In the genomic region with DNA sequence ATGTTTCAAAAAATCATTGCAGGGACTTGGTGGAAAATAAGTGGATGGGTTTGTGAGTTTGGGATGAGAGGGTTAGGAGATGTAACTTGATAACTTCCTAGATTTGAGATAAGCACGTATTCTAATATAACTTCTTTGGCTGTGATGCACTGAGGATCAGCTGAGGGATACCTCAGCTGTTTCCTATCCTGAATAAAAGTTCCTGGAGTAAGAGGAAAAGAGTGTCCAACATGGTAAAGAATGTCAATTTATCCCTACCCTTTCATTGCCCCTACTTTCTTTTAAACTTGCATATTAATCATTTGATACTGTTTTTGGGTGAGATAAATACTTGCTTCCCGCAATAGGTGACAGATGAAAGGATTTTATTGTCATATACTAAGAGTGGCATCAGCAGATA, we compare ENCODE assay signal across 10 cellular contexts. TPM values are rescaled to one million over a fixed set of nuclear protein-coding genes. Genes with fewer than 3 reads are reported as not detected.
DNase-seq lines count a peak whose midpoint lies in the region; ATAC-seq and TF ChIP-seq lines count a peak whose summit lies in the region.
"Had no signal": no experiment of that assay in that cellular context is flagged by ENCODE, and none has a peak within 500 bp of the region (broad histone marks: within the 10 kb centered on the region; RNA-seq: fewer than 3 reads in every experiment).

No MANE protein-coding gene starts in this region.

- intact Hi-C loops in right lobe of liver (cut with DNase I): no loop called here

- peak overlapping the region; percentile 95 for H3K4me3 Mint-ChIP-seq in activated CD8-positive, alpha-beta memory T cell treated with anti-CD3 and anti-CD28 coated beads, Interleukin-2, amount 10 ng/mL, durations not matched to agents 7 days and 5 days

- peaks cover 3% of the 10 kb centered on the region for H3K36me3 Mint-ChIP-seq in activated CD8-positive, alpha-beta memory T cell treated with anti-CD3 and anti-CD28 coated beads, Interleukin-2, amount 10 ng/mL, durations not matched to agents 7 days and 5 days

- H3K27ac ChIP-seq in right lobe of liver (peak overlapping the region; percentile 92 to 96 (median 95)), thymus (ENCODE audit: low read depth) (no peak overlapping the region)

- peaks cover 15% of the 10 kb centered on the region for H3K27me3 Mint-ChIP-seq in activated CD8-positive, alpha-beta memory T cell treated with anti-CD3 and anti-CD28 coated beads, Interleukin-2, amount 10 ng/mL, durations not matched to agents 7 days and 5 days

- CTCF ChIA-PET in activated CD8-positive, alpha-beta memory T cell treated with anti-CD3 and anti-CD28 coated beads, Interleukin-2, amount 10 ng/mL, durations not matched to agents 7 days and 5 days (lab: Charles Lee): interaction anchor here (1.0 kb wide), 1 partner anchor 88 kb away, joined by 3 read pairs; no protein-coding TSS in a partner anchor

- no peak for DNase-seq in activated CD8-positive, alpha-beta memory T cell treated with anti-CD3 and anti-CD28 coated beads, Interleukin-2, amount 10 ng/mL, durations not matched to agents 7 days and 5 days
- DNase-seq in activated CD8-positive, alpha-beta memory T cell treated with anti-CD3 and anti-CD28 coated beads, Interleukin-2, amount 50 U/mL, for 4 hours: no peak
- DNase-seq in adipocyte (ENCODE audit: low read depth): no peak
- DNase-seq in right lobe of liver: no peak
- no peak for DNase-seq in nucleus accumbens (lab: John Stamatoyannopoulos, UW)
- DNase-seq in GF-D8 (lab: John Stamatoyannopoulos, UW): no peak
- DNase-seq: activated CD4-positive, alpha-beta T cell treated with anti-CD3 and anti-CD28 coated beads, Interleukin-2, amount 50 U/mL, for 4 hours; posterior cingulate gyrus had no signal

- H3K4me1 Mint-ChIP-seq in activated CD8-positive, alpha-beta memory T cell treated with anti-CD3 and anti-CD28 coated beads, Interleukin-2, amount 10 ng/mL, durations not matched to agents 7 days and 5 days: peaks cover 36% of the 10 kb centered on the region

- no peak for ATAC-seq in activated CD8-positive, alpha-beta memory T cell treated with anti-CD3 and anti-CD28 coated beads, Interleukin-2, amount 10 ng/mL, durations not matched to agents 7 days and 5 days
- ATAC-seq in right lobe of liver (no peak), HG03460 (IDR thresholded peaks at IDR 0.05; ENCODE audit: unreplicated experiment) (no peak)

- peaks cover 28% of the 10 kb centered on the region for H3K4me1 ChIP-seq in adipocyte (ENCODE audit: control insufficient read depth, insufficient read depth, low read length)
- H3K4me1 ChIP-seq in right lobe of liver: peaks cover 0 to 16% (median 5%) of the 10 kb centered on the region in 4 donors
- H3K4me1 ChIP-seq in thymus (ENCODE audit: control insufficient read depth, insufficient read depth, low read length): no peaks in the 10 kb centered on the region

- H3K36me3 ChIP-seq in adipocyte (ENCODE audit: control insufficient read depth, insufficient read depth, low read length, severe bottlenecking) (no peaks in the 10 kb centered on the region), right lobe of liver (no peaks in the 10 kb centered on the region), thymus (ENCODE audit: control insufficient read depth, insufficient read depth) (no peaks in the 10 kb centered on the region)

- H3K4me3 ChIP-seq in adipocyte (ENCODE audit: low read length): peak overlapping the region; percentile 98
- H3K4me3 ChIP-seq in right lobe of liver: peak overlapping the region; percentile 55 to 91 (median 67)
- peak overlapping the region; percentile 80 for H3K4me3 ChIP-seq in thymus (ENCODE audit: low read length)

- no peaks in the 10 kb centered on the region for H3K27me3 ChIP-seq in adipocyte (replicated peaks; ENCODE audit: control insufficient read depth, insufficient read depth, low read length)
- no peaks in the 10 kb centered on the region for H3K27me3 ChIP-seq in right lobe of liver
- H3K27me3 ChIP-seq in thymus (ENCODE audit: control insufficient read depth, insufficient read depth): no peaks in the 10 kb centered on the region

- no peaks in the 10 kb centered on the region for H3K9me3 ChIP-seq in adipocyte (ENCODE audit: control insufficient read depth, low read length)
- no peaks in the 10 kb centered on the region for H3K9me3 ChIP-seq in right lobe of liver
- no peaks in the 10 kb centered on the region for H3K9me3 ChIP-seq in thymus (ENCODE audit: control insufficient read depth)

- H3K27ac Mint-ChIP-seq in activated CD8-positive, alpha-beta memory T cell treated with anti-CD3 and anti-CD28 coated beads, Interleukin-2, amount 10 ng/mL, durations not matched to agents 7 days and 5 days: peak overlapping the region; percentile 99

- 3% methylated on average over 2 of the region's 2 CpGs for WGBS in right lobe of liver (ENCODE audit: insufficient coverage, low coverage, low lambda C conversion rate, missing lambda C conversion rate)
- WGBS in thymus: 28% methylated on average over 2 of the region's 2 CpGs

- TF ChIP-seq POLR2A in right lobe of liver (IDR thresholded peaks at IDR 0.05): no peak

- H3K9me3 Mint-ChIP-seq in activated CD8-positive, alpha-beta memory T cell treated with anti-CD3 and anti-CD28 coated beads, Interleukin-2, amount 10 ng/mL, durations not matched to agents 7 days and 5 days (ENCODE audit: low read depth): no peaks in the 10 kb centered on the region

- TF ChIP-seq CTCF in right lobe of liver (IDR thresholded peaks at IDR 0.05): no peak

- H3K9ac ChIP-seq in adipocyte (ENCODE audit: low read length): peak overlapping the region; percentile 95

RNA-seq across cellular contexts. Expression of gene SUCO, which starts 1.5 kb away (rescaled TPM):
- total RNA-seq in activated CD8-positive, alpha-beta memory T cell treated with anti-CD3 and anti-CD28 coated beads, Interleukin-2, amount 10 ng/mL, durations not matched to agents 7 days and 5 days: 10 to 100 TPM; 28.9 to 32.8 TPM
- 10 to 100 TPM in 3 of 6 experiments, 1 to 10 TPM in 3; 6.6 to 17.9 (median 11.2) TPM for total RNA-seq in right lobe of liver
- polyA plus RNA-seq in thymus: 30.5 TPM
